In genomic region chr13:98026457-98026857, GRCh38 we compare ENCODE assay signal across 18 cellular contexts.
A peak's percentile ranks its signal among the peaks of the same experiment; 100 is the strongest.
DNase-seq lines count a peak whose midpoint lies in the region; ATAC-seq, FAIRE-seq and TF ChIP-seq lines count a peak whose summit lies in the region.
"Had no signal": no experiment of that assay in that cellular context is flagged by ENCODE, and none has a peak within 500 bp of the region (broad histone marks: within the 10 kb centered on the region; RNA-seq: fewer than 3 reads in every experiment).

No MANE protein-coding gene starts in this region.

- H3K4me3 ChIP-seq in A673 (ENCODE audit: low read depth, low read length, poor library complexity, severe bottlenecking) (no peak overlapping the region), choroid plexus epithelial cell (ENCODE audit: low read depth, low read length) (no peak overlapping the region), HepG2 (replicated peaks in 1 of 3; ENCODE audit: insufficient read depth in 1 of 3, low read depth in 2 of 3, low read length in 3 of 3) (no peak overlapping the region; a peak in 1 of 6 replicates)
- H3K4me3 ChIP-seq: psoas muscle had no signal

- CTCF ChIA-PET in A673 (lab: Charles Lee) (no interaction called here), HepG2 (lab: Yijun Ruan, JAX; ENCODE audit: low intra/inter-chr PET ratio, low total read pairs) (no interaction called here)

- BruUV-seq in A673 (replicated peaks; lab: Mats Ljungman, UMichigan) (no TSS peak), HepG2 (replicated peaks; lab: Mats Ljungman, UMichigan) (TSS peak; percentile 9)

- peak overlapping the region; percentile 25; the same call in 1 of the 2 replicates for H3K27ac Mint-ChIP-seq in HFFc6

- TF ChIP-seq CTCF in A673 (conservative IDR thresholded peaks at IDR 0.05; ENCODE audit: low read depth, low read length) = no peak
- TF ChIP-seq CTCF in HFFc6 (IDR thresholded peaks at IDR 0.05) = no peak
- TF ChIP-seq CTCF in choroid plexus epithelial cell (conservative IDR thresholded peaks at IDR 0.05; ENCODE audit: low read depth, low read length) = no peak
- TF ChIP-seq CTCF in HepG2 (CRISPR knock-in tag; IDR thresholded peaks at IDR 0.05) = no peak; the same call in 1 of the 2 replicates

- peak; percentile 96 for ATAC-seq in HepG2

- H3K27me3 Mint-ChIP-seq in HFFc6 (ENCODE audit: insufficient read depth) = no peaks in the 10 kb centered on the region; the same call in 1 of the 2 replicates

- H3K27ac ChIP-seq in A673 (ENCODE audit: low read depth, low read length, poor library complexity, severe bottlenecking) (peak overlapping the region; percentile 71), HepG2 (ENCODE audit: extremely low read length, insufficient read depth, low read length) (peak overlapping the region; percentile 41)
- H3K27ac ChIP-seq: psoas muscle had no signal

- peaks cover 12% of the 10 kb centered on the region for H3K36me3 Mint-ChIP-seq in HFFc6 (ENCODE audit: low read depth)

- peaks cover 34% of the 10 kb centered on the region for H3K36me3 ChIP-seq in A673 (ENCODE audit: insufficient read depth, low read length, poor library complexity, severe bottlenecking)
- peaks cover 4 to 16% of the 10 kb centered on the region in 2 experiments; a peak in 4 of 5 replicates for H3K36me3 ChIP-seq in HepG2 (replicated peaks in 1 of 2; ENCODE audit: control insufficient read depth in 1 of 2, insufficient read depth in 2 of 2, low read length in 2 of 2)

- TF ChIP-seq RAD21 in HepG2 (CRISPR knock-in tag; IDR thresholded peaks at IDR 0.05) = no peak

- 0% methylated on average over 3 of the region's 3 CpGs for WGBS in HepG2 (ENCODE audit: low lambda C conversion rate)

- DNase-seq in A673 (ENCODE audit: low spot score) = peak; percentile 76
- no peak for DNase-seq in HFFc6
- DNase-seq in choroid plexus epithelial cell (ENCODE audit: low read depth) = peak; percentile 66
- peak; percentile 96 for DNase-seq in HepG2 (ENCODE audit: low spot score)
- no peak for DNase-seq in foreskin melanocyte
- no peak for DNase-seq in amygdala (lab: John Stamatoyannopoulos, UW)
- DNase-seq in NCI-H187 treated with DMSO at 0.1 percent for 48 hours (lab: John Stamatoyannopoulos, UW) = no peak
- no peak for DNase-seq in stimulated activated CD4-positive, alpha-beta T cell treated with anti-CD3 and anti-CD28 coated beads, Interleukin-1b, Interleukin-23, amount 100 ng/mL, for 48 hours
- DNase-seq: activated CD4-positive, alpha-beta T cell treated with anti-CD3 and anti-CD28 coated beads, Interleukin-2, amount 50 U/mL, for 4 hours; AML-193; DMS153; effector memory CD4-positive, alpha-beta T cell; Karpas-422; midbrain; NCI-H2171 treated with DMSO at 0.1 percent for 48 hours; OCI-M1; psoas muscle; stimulated activated naive CD4-positive, alpha-beta T cell treated with Interleukin-2 at 50 U/mL for 16 hours had no signal

- intact Hi-C loops in A673 (cut with micrococcal nuclease; ENCODE audit: unreplicated experiment) = loop anchor here (5.0 to 10.0 kb wide), 2 partner anchors 179 to 818 kb away; no protein-coding TSS in a partner anchor
- intact Hi-C loops in HepG2 (cut with micrococcal nuclease; ENCODE audit: unreplicated experiment) = loop anchor here (10.0 kb wide), 1 partner anchor 238 kb away; no protein-coding TSS in a partner anchor

- POLR2A ChIA-PET in A673 (lab: Charles Lee; ENCODE audit: low non-redundant PET) (interaction anchor here (0.6 kb wide), 1 partner anchor 461 kb away, joined by 5 read pairs; no protein-coding TSS in a partner anchor), HepG2 (lab: Yijun Ruan, JAX) (interaction anchor here (0.7 to 1.2 kb wide), 4 partner anchors 11 to 660 kb away, joined by 3 to 4 read pairs (median 3); no protein-coding TSS in a partner anchor)

- H3K4me2 ChIP-seq in HepG2 (ENCODE audit: low read depth, low read length) = peak overlapping the region; percentile 38

- in situ Hi-C loops in HepG2 (cut with HindIII; ENCODE audit: extremely low pct_ligation_motif_present, low pct_unique_long_range_greater_than_20kb) = no loop called here

- H3K27me3 ChIP-seq in A673 (replicated peaks; ENCODE audit: insufficient read depth, low read depth, low read length, poor library complexity) = no peaks in the 10 kb centered on the region
- no peaks in the 10 kb centered on the region for H3K27me3 ChIP-seq in HepG2 (ENCODE audit: control insufficient read depth in 1 of 2, insufficient read depth in 2 of 2, low read length in 2 of 2)

- no peak overlapping the region for H2AFZ ChIP-seq in HepG2 (ENCODE audit: low read length)

- H3K4me1 ChIP-seq in A673 (ENCODE audit: insufficient read depth, low read length, poor library complexity, severe bottlenecking) (peaks cover 46% of the 10 kb centered on the region), HepG2 (ENCODE audit: insufficient read depth, low read length) (peaks cover 44% of the 10 kb centered on the region)
- H3K4me1 ChIP-seq: psoas muscle had no signal

- H3K4me3 Mint-ChIP-seq in HFFc6 = no peak overlapping the region

- TF ChIP-seq POLR2A in HepG2 (IDR thresholded peaks at IDR 0.05; ENCODE audit: insufficient read depth in 1 of 2, low read depth in 2 of 2, low read length in 2 of 2) = no peak

- H3K79me2 ChIP-seq in HepG2 (ENCODE audit: insufficient read depth, low read length) = no peaks in the 10 kb centered on the region

- H3K9ac ChIP-seq in HepG2 (ENCODE audit: insufficient read depth, low read depth, low read length) = 0 out of 2 replicates have a peak overlapping the region, but pooled peaks have one; percentile 24

- H3K9me3 Mint-ChIP-seq in HFFc6 = no peaks in the 10 kb centered on the region

- peaks cover 40% of the 10 kb centered on the region for H3K4me1 Mint-ChIP-seq in HFFc6 (ENCODE audit: low read depth)

- TF ChIP-seq EP300 in HepG2 (IDR thresholded peaks at IDR 0.05; ENCODE audit: low read depth in 2 of 2, low read length in 2 of 2) (peak; percentile 67 to 85; a peak in 3 of 4 replicates), HepG2 (CRISPR knock-in tag; IDR thresholded peaks at IDR 0.05; ENCODE audit: borderline replicate concordance) (peak; percentile 74)

- H4K20me1 ChIP-seq in HepG2 (ENCODE audit: insufficient read depth, low read length) = no peaks in the 10 kb centered on the region

- FAIRE-seq in HepG2 (lab: Jason Lieb, UNC) = peak; percentile 94

- no peaks in the 10 kb centered on the region for H3K9me3 ChIP-seq in A673 (ENCODE audit: low read depth, low read length, poor library complexity, severe bottlenecking)
- no peaks in the 10 kb centered on the region for H3K9me3 ChIP-seq in HepG2 (ENCODE audit: low read length)
- H3K9me3 ChIP-seq: psoas muscle had no signal

TF ChIP-seq in HepG2, 621 proteins besides CTCF, POLR2A, EP300 and RAD21 (continues in another document):
- TF ChIP-seq ZNF570 (CRISPR knock-in tag; IDR thresholded peaks at IDR 0.05; ENCODE audit: borderline replicate concordance) (no peak), TFDP2 (CRISPR knock-in tag; IDR thresholded peaks at IDR 0.05) (no peak; the same call in 1 of the 2 replicates), RBAK (CRISPR knock-in tag; IDR thresholded peaks at IDR 0.05) (no peak), ZNF781 (CRISPR knock-in tag; IDR thresholded peaks at IDR 0.05; ENCODE audit: borderline replicate concordance, not compliant biosample characterization) (no peak), HES4 (CRISPR knock-in tag; IDR thresholded peaks at IDR 0.05; ENCODE audit: borderline replicate concordance) (no peak), ZFP41 (CRISPR knock-in tag; IDR thresholded peaks at IDR 0.05; ENCODE audit: borderline replicate concordance) (no peak), HMGA1 (CRISPR knock-in tag; conservative IDR thresholded peaks at IDR 0.05) (no peak), MTERF4 (CRISPR knock-in tag; IDR thresholded peaks at IDR 0.05) (no peak), ZNF709 (CRISPR knock-in tag; IDR thresholded peaks at IDR 0.05) (no peak)

Comparison
In these comparisons a context has a peak if more than half of its experiments do, and no peak if none do; other contexts are left out.
1. DNase-seq: peak in A673 (single experiment), choroid plexus epithelial cell (single experiment) and HepG2 (single experiment); none in HFFc6 (single experiment), foreskin melanocyte (single experiment), amygdala (0 of 56), NCI-H187 treated with DMSO at 0.1 percent for 48 hours (single experiment) and stimulated activated CD4-positive, alpha-beta T cell treated with anti-CD3 and anti-CD28 coated beads, Interleukin-1b, Interleukin-23, amount 100 ng/mL, for 48 hours (single experiment).